In the genomic region with DNA sequence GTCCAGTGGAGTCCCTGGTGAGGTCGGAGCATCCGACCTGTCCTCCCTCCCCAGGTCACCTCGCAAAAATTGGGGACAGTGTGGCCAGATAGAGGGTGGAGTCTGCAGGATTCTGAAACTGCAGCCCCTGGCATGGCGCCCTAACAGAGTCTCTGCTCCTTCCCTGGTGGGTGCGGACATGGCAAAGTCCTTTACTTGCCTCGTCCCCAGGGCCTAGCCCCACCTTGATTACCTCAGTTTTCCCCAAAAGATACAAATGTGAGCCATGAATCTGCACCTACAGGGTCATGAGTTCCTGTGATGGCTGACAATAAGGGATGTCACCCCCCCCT, we compare ENCODE assay signal across 9 cellular contexts. TPM values are rescaled to one million over a fixed set of nuclear protein-coding genes. Genes with fewer than 3 reads are reported as not detected.
DNase-seq lines count a peak whose midpoint lies in the region; ATAC-seq, FAIRE-seq and TF ChIP-seq lines count a peak whose summit lies in the region.
"Had no signal": no experiment of that assay in that cellular context is flagged by ENCODE, and none has a peak within 500 bp of the region (broad histone marks: within the 10 kb centered on the region; RNA-seq: fewer than 3 reads in every experiment).

No MANE protein-coding gene starts in this region.

- POLR2A ChIA-PET in K562 (lab: Yijun Ruan, JAX): interaction anchor here (1.5 kb wide), 1 partner anchor 56 kb away, joined by 11 read pairs; a partner anchor contains a TSS
- POLR2A ChIA-PET in naive thymus-derived CD4-positive, alpha-beta T cell (lab: Charles Lee): interaction anchor here (2.3 kb wide), 1 partner anchor 55 kb away, joined by 13 read pairs; a partner anchor contains a TSS

- H3K4me1 Mint-ChIP-seq in activated CD8-positive, alpha-beta memory T cell treated with anti-CD3 and anti-CD28 coated beads, Interleukin-2, amount 10 ng/mL, durations not matched to agents 7 days and 5 days: peaks cover 19% of the 10 kb centered on the region
- H3K4me1 Mint-ChIP-seq in naive thymus-derived CD4-positive, alpha-beta T cell: peaks cover 13 to 31% (median 22%) of the 10 kb centered on the region in 7 donors

- peak; percentile 55 for ATAC-seq in activated CD8-positive, alpha-beta memory T cell treated with anti-CD3 and anti-CD28 coated beads, Interleukin-2, amount 10 ng/mL, durations not matched to agents 7 days and 5 days
- ATAC-seq in HG03378 (IDR thresholded peaks at IDR 0.05; ENCODE audit: unreplicated experiment) (peak; percentile 45), K562 (no peak; the same call in 2 of the 3 replicates)
- peak; percentile 39 for ATAC-seq in naive thymus-derived CD4-positive, alpha-beta T cell

- peaks cover 17% of the 10 kb centered on the region for H3K27me3 Mint-ChIP-seq in activated CD8-positive, alpha-beta memory T cell treated with anti-CD3 and anti-CD28 coated beads, Interleukin-2, amount 10 ng/mL, durations not matched to agents 7 days and 5 days
- H3K27me3 Mint-ChIP-seq in naive thymus-derived CD4-positive, alpha-beta T cell: peaks cover 0 to 14% (median 0%) of the 10 kb centered on the region in 5 donors

- no peak for TF ChIP-seq CTCF in K562 (IDR thresholded peaks at IDR 0.05 in 2 of 3, conservative IDR thresholded peaks at IDR 0.05 in 1 of 3; ENCODE audit: insufficient read depth in 2 of 3, low read depth in 1 of 3, low read length in 3 of 3)

- TF ChIP-seq POLR2A in K562 (conservative IDR thresholded peaks at IDR 0.05): no peak

- peaks cover 5% of the 10 kb centered on the region for H3K36me3 Mint-ChIP-seq in activated CD8-positive, alpha-beta memory T cell treated with anti-CD3 and anti-CD28 coated beads, Interleukin-2, amount 10 ng/mL, durations not matched to agents 7 days and 5 days
- H3K36me3 Mint-ChIP-seq in naive thymus-derived CD4-positive, alpha-beta T cell: peaks cover 0 to 13% (median 8%) of the 10 kb centered on the region in 5 donors

- no peaks in the 10 kb centered on the region for H3K79me2 ChIP-seq in K562 (ENCODE audit: control insufficient read depth, insufficient read depth, low read length)

- H3K9me3 Mint-ChIP-seq in activated CD8-positive, alpha-beta memory T cell treated with anti-CD3 and anti-CD28 coated beads, Interleukin-2, amount 10 ng/mL, durations not matched to agents 7 days and 5 days (ENCODE audit: low read depth): no peaks in the 10 kb centered on the region
- H3K9me3 Mint-ChIP-seq in naive thymus-derived CD4-positive, alpha-beta T cell: no peaks in the 10 kb centered on the region

- H3K9me3 ChIP-seq in K562 (replicated peaks; ENCODE audit: control insufficient read depth, insufficient read depth, low read depth, low read length): no peaks in the 10 kb centered on the region
- no peaks in the 10 kb centered on the region for H3K9me3 ChIP-seq in naive thymus-derived CD4-positive, alpha-beta T cell (ENCODE audit: control insufficient read depth in 2 of 3, low read length in 3 of 3)

- H3K4me3 ChIP-seq in K562: peak overlapping the region; percentile 51
- peak overlapping the region; percentile 75 for H3K4me3 ChIP-seq in naive thymus-derived CD4-positive, alpha-beta T cell (ENCODE audit: low read length)

- H3K4me3 Mint-ChIP-seq in activated CD8-positive, alpha-beta memory T cell treated with anti-CD3 and anti-CD28 coated beads, Interleukin-2, amount 10 ng/mL, durations not matched to agents 7 days and 5 days: peak overlapping the region; percentile 79
- peak overlapping the region; percentile 82 to 93 (median 88) for H3K4me3 Mint-ChIP-seq in naive thymus-derived CD4-positive, alpha-beta T cell

- H3K9me1 ChIP-seq in K562 (ENCODE audit: control insufficient read depth, insufficient read depth, low read length): no peaks in the 10 kb centered on the region

- H3K9ac ChIP-seq in K562 (ENCODE audit: insufficient read depth in 1 of 2, low read depth in 2 of 2, low read length in 2 of 2): peak overlapping the region; percentile 38 to 94; a peak in 3 of 4 replicates

- H3K4me2 ChIP-seq in K562 (ENCODE audit: insufficient read depth, low read length): peak overlapping the region; percentile 84

- in situ Hi-C loops in K562 (cut with MboI): no loop called here

- no peak overlapping the region; the same call in 2 of the 3 replicates for H3K27ac ChIP-seq in K562 (ENCODE audit: extremely low read depth, low read depth, low read length)
- peak overlapping the region; percentile 86 for H3K27ac ChIP-seq in naive thymus-derived CD4-positive, alpha-beta T cell (ENCODE audit: low read depth, low read length)
- H3K27ac ChIP-seq: epithelial cell of prostate had no signal

- intact Hi-C loops in K562 (cut with micrococcal nuclease): loop anchor here (5.0 kb wide), 1 partner anchor 37 kb away; no protein-coding TSS in a partner anchor
- intact Hi-C loops in naive thymus-derived CD4-positive, alpha-beta T cell (cut with micrococcal nuclease): loop anchor here (1.0 to 5.0 kb wide), 13 partner anchors 20 to 1999 kb away; a partner anchor contains a TSS

- TF ChIP-seq RAD21 in K562 (CRISPR knock-in tag; conservative IDR thresholded peaks at IDR 0.05 in 1 of 2, IDR thresholded peaks at IDR 0.05 in 1 of 2): no peak

- H2AFZ ChIP-seq in K562 (ENCODE audit: low read depth, low read length): peak overlapping the region; percentile 96

- no TSS peak for BruUV-seq in K562 (replicated peaks; lab: Mats Ljungman, UMichigan)

- H3K27ac Mint-ChIP-seq in activated CD8-positive, alpha-beta memory T cell treated with anti-CD3 and anti-CD28 coated beads, Interleukin-2, amount 10 ng/mL, durations not matched to agents 7 days and 5 days: peak overlapping the region; percentile 87
- peak overlapping the region; percentile 83 to 96 (median 92) for H3K27ac Mint-ChIP-seq in naive thymus-derived CD4-positive, alpha-beta T cell

- no peaks in the 10 kb centered on the region for H4K20me1 ChIP-seq in K562 (replicated peaks; ENCODE audit: control insufficient read depth, insufficient read depth, low read length)

- DNase-seq in activated CD8-positive, alpha-beta memory T cell treated with anti-CD3 and anti-CD28 coated beads, Interleukin-2, amount 10 ng/mL, durations not matched to agents 7 days and 5 days: no peak
- no peak for DNase-seq in activated CD8-positive, alpha-beta memory T cell treated with anti-CD3 and anti-CD28 coated beads for 24 hours
- DNase-seq in K562 (ENCODE audit: extremely low read depth in 1 of 4, low spot score in 3 of 4): no peak
- no peak for DNase-seq in naive thymus-derived CD4-positive, alpha-beta T cell
- DNase-seq in DMS79 (lab: John Stamatoyannopoulos, UW): no peak
- DNase-seq in midbrain (lab: John Stamatoyannopoulos, UW): no peak
- DNase-seq in NCI-H82 (lab: John Stamatoyannopoulos, UW): no peak

- FAIRE-seq in K562 (lab: Jason Lieb, UNC): no peak

- WGBS in K562 (ENCODE audit: insufficient coverage, low coverage, missing lambda C conversion rate): 20% methylated on average over 6 of the region's 6 CpGs

- CTCF ChIA-PET in activated CD8-positive, alpha-beta memory T cell treated with anti-CD3 and anti-CD28 coated beads, Interleukin-2, amount 10 ng/mL, durations not matched to agents 7 days and 5 days (lab: Charles Lee): interaction anchor here (1.0 to 1.7 kb wide), 8 partner anchors 10 to 55 kb away, joined by 3 to 14 read pairs (median 4); a partner anchor contains a TSS
- CTCF ChIA-PET in K562 (lab: Yijun Ruan, JAX; ENCODE audit: low intra/inter-chr PET ratio): interaction anchor here (0.6 kb wide), 1 partner anchor 202 kb away, joined by 3 read pairs; no protein-coding TSS in a partner anchor
- CTCF ChIA-PET in naive thymus-derived CD4-positive, alpha-beta T cell (lab: Charles Lee): interaction anchor here (0.6 to 1.5 kb wide), 4 partner anchors 36 to 1615 kb away, joined by 3 to 4 read pairs (median 4); a partner anchor contains a TSS

- TF ChIP-seq EP300 in K562 (IDR thresholded peaks at IDR 0.05; ENCODE audit: low read length): no peak

- H3K4me1 ChIP-seq in K562 (replicated peaks in 1 of 2; ENCODE audit: control insufficient read depth in 2 of 2, insufficient read depth in 2 of 2, low read length in 2 of 2): peaks cover 8% of the 10 kb centered on the region in 2 experiments; a peak in 3 of 5 replicates
- peaks cover 6 to 7% of the 10 kb centered on the region in 2 donors for H3K4me1 ChIP-seq in naive thymus-derived CD4-positive, alpha-beta T cell (ENCODE audit: control insufficient read depth in 2 of 2, insufficient read depth in 2 of 2, low read length in 2 of 2)

- H3K27me3 ChIP-seq in K562 (ENCODE audit: control insufficient read depth in 2 of 2, insufficient read depth in 2 of 2, low read length in 2 of 2): no peaks in the 10 kb centered on the region
- H3K27me3 ChIP-seq in naive thymus-derived CD4-positive, alpha-beta T cell (ENCODE audit: control insufficient read depth in 2 of 2, insufficient read depth in 2 of 2, low read length in 2 of 2): no peaks in the 10 kb centered on the region

- no peaks in the 10 kb centered on the region for H3K36me3 ChIP-seq in K562 (ENCODE audit: control insufficient read depth, insufficient read depth, low read length)
- no peaks in the 10 kb centered on the region for H3K36me3 ChIP-seq in naive thymus-derived CD4-positive, alpha-beta T cell (ENCODE audit: control insufficient read depth in 2 of 3, insufficient read depth in 3 of 3, low read length in 3 of 3)

RNA-seq across cellular contexts. Expression of a gene that starts 47.7 kb away (rescaled TPM):
- total RNA-seq in activated CD8-positive, alpha-beta memory T cell treated with anti-CD3 and anti-CD28 coated beads, Interleukin-2, amount 10 ng/mL, durations not matched to agents 7 days and 5 days: not detected
- total RNA-seq in K562 (2011; cell fraction: chromatin; rRNA removed; ENCODE audit: low replicate concordance): not detected in 2 replicates
- total RNA-seq in K562 (2011; cell fraction: nucleolus; rRNA removed): not detected in 2 replicates
- total RNA-seq in K562 (2011; cell fraction: nucleoplasm; rRNA removed): not detected in 2 replicates
- not detected in 2 replicates for total RNA-seq in K562 (2014; rRNA removed)
- not detected in 2 replicates for total RNA-seq in K562 (2014; rRNA removed; fragmentation: Illumina TruSeq; extraction: Trizol)
- total RNA-seq in K562 (2015; rRNA removed; fragmentation: Illumina TruSeq; extraction: Trizol): not detected in 2 replicates
- total RNA-seq in K562 (2021): not detected in 2 replicates
- not detected in 2 replicates for polyA plus RNA-seq in K562 (2011; rRNA removed)
- polyA plus RNA-seq in K562 (2011; cell fraction: cytosol; rRNA removed): not detected in 2 replicates
- polyA plus RNA-seq in K562 (2011; cell fraction: nucleus; rRNA removed): not detected in 2 replicates
- polyA plus RNA-seq in K562 (2012): not detected in 2 replicates
- not detected in 2 replicates for polyA plus RNA-seq in K562 (2014; fragmentation: Illumina TruSeq; extraction: Trizol)
- polyA plus RNA-seq in K562 (2014; fragmentation: Nextera tagmentation; extraction: Ambion mirVana): not detected
- polyA plus RNA-seq in K562 (2014; rRNA removed): not detected in 2 replicates
- not detected in 2 replicates for polyA minus RNA-seq in K562 (2011; rRNA and poly(A)+ RNA removed)
- not detected in 2 replicates for polyA minus RNA-seq in K562 (2011; cell fraction: cytosol; rRNA and poly(A)+ RNA removed)
- not detected in 2 replicates for polyA minus RNA-seq in K562 (2011; cell fraction: nucleus; rRNA and poly(A)+ RNA removed)
- not detected for total RNA-seq in naive thymus-derived CD4-positive, alpha-beta T cell
- not detected for polyA plus RNA-seq in naive thymus-derived CD4-positive, alpha-beta T cell

RNA-seq across cellular contexts. Expression of a gene that starts 55.5 kb away (rescaled TPM):
- 100 to 1,000 TPM; 137 to 160 TPM for total RNA-seq in activated CD8-positive, alpha-beta memory T cell treated with anti-CD3 and anti-CD28 coated beads, Interleukin-2, amount 10 ng/mL, durations not matched to agents 7 days and 5 days
- 31.9 and 73.5 TPM in 2 replicates for total RNA-seq in K562 (2011; cell fraction: chromatin; rRNA removed; ENCODE audit: low replicate concordance)
- 34.5 and 37.9 TPM in 2 replicates for total RNA-seq in K562 (2011; cell fraction: nucleolus; rRNA removed)
- total RNA-seq in K562 (2011; cell fraction: nucleoplasm; rRNA removed): 69.7 and 114 TPM in 2 replicates
- 188 and 206 TPM in 2 replicates for total RNA-seq in K562 (2014; rRNA removed)
- total RNA-seq in K562 (2014; rRNA removed; fragmentation: Illumina TruSeq; extraction: Trizol): 702 and 833 TPM in 2 replicates
- total RNA-seq in K562 (2015; rRNA removed; fragmentation: Illumina TruSeq; extraction: Trizol): 373 and 408 TPM in 2 replicates
- total RNA-seq in K562 (2021): 438 and 485 TPM in 2 replicates
- polyA plus RNA-seq in K562 (2011; rRNA removed): 229 and 365 TPM in 2 replicates
- polyA plus RNA-seq in K562 (2011; cell fraction: cytosol; rRNA removed): 26.7 and 85.8 TPM in 2 replicates
- polyA plus RNA-seq in K562 (2011; cell fraction: nucleus; rRNA removed): 26.4 and 45.1 TPM in 2 replicates
- polyA plus RNA-seq in K562 (2012): 281 and 418 TPM in 2 replicates
- polyA plus RNA-seq in K562 (2014; fragmentation: Illumina TruSeq; extraction: Trizol): 697 and 770 TPM in 2 replicates
- 1,000 to 10,000 TPM in 1 of 2 experiments, 100 to 1,000 TPM in 1; 978 to 1,425 TPM for polyA plus RNA-seq in K562 (2014; fragmentation: Nextera tagmentation; extraction: Ambion mirVana)
- 352 and 357 TPM in 2 replicates for polyA plus RNA-seq in K562 (2014; rRNA removed)
- polyA minus RNA-seq in K562 (2011; rRNA and poly(A)+ RNA removed): 133 and 167 TPM in 2 replicates
- 71.4 and 87.0 TPM in 2 replicates for polyA minus RNA-seq in K562 (2011; cell fraction: cytosol; rRNA and poly(A)+ RNA removed)
- polyA minus RNA-seq in K562 (2011; cell fraction: nucleus; rRNA and poly(A)+ RNA removed): 35.1 and 54.0 TPM in 2 replicates
- 100 to 1,000 TPM in 3 of 5 experiments, 10 to 100 TPM in 2; 40.4 to 130 (median 114) TPM for total RNA-seq in naive thymus-derived CD4-positive, alpha-beta T cell
- polyA plus RNA-seq in naive thymus-derived CD4-positive, alpha-beta T cell: 100 to 1,000 TPM in 1 of 2 donors, 10 to 100 TPM in 1; 68.1 to 115 TPM
